9 cellular contexts compared by ENCODE assay signal in the genomic region with DNA sequence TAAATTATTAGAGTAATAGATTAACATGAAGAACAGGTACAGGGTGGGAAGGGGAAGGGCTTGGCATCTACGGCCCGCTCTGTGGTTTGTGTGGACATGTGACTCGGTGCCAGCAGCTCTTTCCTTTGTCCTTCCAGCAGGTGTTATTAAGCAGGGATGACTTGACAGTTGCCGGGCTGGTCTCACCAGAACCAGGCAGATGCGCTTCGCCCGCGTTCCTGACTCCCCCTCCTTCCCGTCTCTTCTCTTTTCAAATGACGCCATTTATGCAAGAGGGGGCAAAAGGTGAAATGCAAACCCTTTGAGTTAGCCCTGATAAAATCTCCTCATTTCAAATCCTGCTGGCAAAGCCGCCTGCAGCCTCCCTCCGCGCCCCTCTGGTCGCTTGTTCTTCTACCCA. TPM values are rescaled to one million over a fixed set of nuclear protein-coding genes. Genes with fewer than 3 reads are reported as not detected.
DNase-seq lines count a peak whose midpoint lies in the region; ATAC-seq and TF ChIP-seq lines count a peak whose summit lies in the region.
"Had no signal": no experiment of that assay in that cellular context is flagged by ENCODE, and none has a peak within 500 bp of the region (broad histone marks: within the 10 kb centered on the region; RNA-seq: fewer than 3 reads in every experiment).

No MANE protein-coding gene starts in this region.

- H3K4me1 ChIP-seq in mesendoderm (ENCODE audit: control insufficient read depth, low read depth, low read length) = no peaks in the 10 kb centered on the region

- ATAC-seq in HG03442 (IDR thresholded peaks at IDR 0.05; ENCODE audit: unreplicated experiment) = no peak

- H3K4me3 ChIP-seq in mesendoderm (ENCODE audit: low read length) = no peak overlapping the region

- H3K56ac ChIP-seq in mesendoderm (ENCODE audit: low read length) = no peak overlapping the region

- H3K27me3 ChIP-seq in mesendoderm (ENCODE audit: insufficient read depth, low read length, poor library complexity) = no peaks in the 10 kb centered on the region

- no peak overlapping the region for H3K23ac ChIP-seq in mesendoderm (ENCODE audit: low read length)

- H2BK15ac ChIP-seq in mesendoderm (replicated peaks; ENCODE audit: low read depth) = no peak overlapping the region

- no peak overlapping the region for H3K27ac ChIP-seq in mesendoderm (ENCODE audit: low read depth, low read length)

- no peak overlapping the region for H3K4me2 ChIP-seq in mesendoderm (ENCODE audit: low read length)

- H3K9me3 Mint-ChIP-seq in activated CD4-positive, alpha-beta memory T cell treated with anti-CD3 and anti-CD28 coated beads for 36 hours = no peaks in the 10 kb centered on the region
- H3K9me3 Mint-ChIP-seq in mesothelial cell of epicardium = no peaks in the 10 kb centered on the region

- H3K79me1 ChIP-seq in mesendoderm (ENCODE audit: low read length) = no peaks in the 10 kb centered on the region

- H2BK120ac ChIP-seq in mesendoderm (ENCODE audit: low read depth, low read length) = no peak overlapping the region

- no peak overlapping the region for H3K9ac ChIP-seq in mesendoderm (ENCODE audit: low read length)

- H3K4me1 Mint-ChIP-seq in activated CD4-positive, alpha-beta memory T cell treated with anti-CD3 and anti-CD28 coated beads for 36 hours (ENCODE audit: low read depth) = peaks cover 81% of the 10 kb centered on the region
- peaks cover 39% of the 10 kb centered on the region for H3K4me1 Mint-ChIP-seq in mesothelial cell of epicardium

- WGBS in mesendoderm (ENCODE audit: extremely low coverage, insufficient coverage, low lambda C conversion rate) = no CpG with 5 or more reads among the region's 14 CpGs

- peak overlapping the region; percentile 95 for H3K27ac Mint-ChIP-seq in activated CD4-positive, alpha-beta memory T cell treated with anti-CD3 and anti-CD28 coated beads for 36 hours
- no peak overlapping the region for H3K27ac Mint-ChIP-seq in mesothelial cell of epicardium

- no peak overlapping the region for H3K18ac ChIP-seq in mesendoderm (ENCODE audit: low read length)

- H3K36me3 ChIP-seq in mesendoderm (ENCODE audit: control insufficient read depth, insufficient read depth, low read length) = no peaks in the 10 kb centered on the region

- CTCF ChIA-PET in activated CD4-positive, alpha-beta memory T cell treated with anti-CD3 and anti-CD28 coated beads for 36 hours (lab: Charles Lee) = interaction anchor here (3.1 kb wide), 1 partner anchor 12 kb away, joined by 16 read pairs; no protein-coding TSS in a partner anchor

- peaks cover 3% of the 10 kb centered on the region for H3K36me3 Mint-ChIP-seq in activated CD4-positive, alpha-beta memory T cell treated with anti-CD3 and anti-CD28 coated beads for 36 hours
- H3K36me3 Mint-ChIP-seq in mesothelial cell of epicardium = no peaks in the 10 kb centered on the region

- no peaks in the 10 kb centered on the region for H3K27me3 Mint-ChIP-seq in activated CD4-positive, alpha-beta memory T cell treated with anti-CD3 and anti-CD28 coated beads for 36 hours
- no peaks in the 10 kb centered on the region for H3K27me3 Mint-ChIP-seq in mesothelial cell of epicardium (ENCODE audit: low read depth)

- POLR2A ChIA-PET in activated CD4-positive, alpha-beta memory T cell treated with anti-CD3 and anti-CD28 coated beads for 36 hours (lab: Charles Lee) = interaction anchor here (0.5 to 3.7 kb wide), 2 partner anchors 38 to 60 kb away, joined by 3 to 28 read pairs; partner anchors contain the start of gene MGAT4A

- H2AK5ac ChIP-seq in mesendoderm (ENCODE audit: low read length) = no peak overlapping the region

- no peak overlapping the region for H3K4ac ChIP-seq in mesendoderm (ENCODE audit: low read depth, low read length)

- H4K5ac ChIP-seq in mesendoderm (ENCODE audit: low read length) = no peak overlapping the region

- intact Hi-C loops in activated CD4-positive, alpha-beta memory T cell treated with anti-CD3 and anti-CD28 coated beads for 36 hours (cut with micrococcal nuclease) = loop anchor here (2.0 to 5.0 kb wide), 4 partner anchors 15 to 332 kb away; partner anchors contain the start of gene MGAT4A
- intact Hi-C loops in head of caudate nucleus (cut with DNase I) = no loop called here

- DNase-seq in DMS 273 treated with DMSO at 0.1 percent for 48 hours (lab: John Stamatoyannopoulos, UW) = peak; percentile 37
- peak; percentile 80 for DNase-seq in NCI-H2107 (lab: John Stamatoyannopoulos, UW)
- peak; percentile 61 for DNase-seq in activated CD4-positive, alpha-beta memory T cell treated with anti-CD3 and anti-CD28 coated beads for 36 hours
- DNase-seq in mesothelial cell of epicardium (ENCODE audit: low spot score in 2 of 2, unreplicated experiment in 2 of 2) = no peak
- DNase-seq in middle frontal gyrus (ENCODE audit: extremely low spot score, low spot score) = no peak
- DNase-seq in head of caudate nucleus = no peak
- DNase-seq in mesendoderm = no peak
- DNase-seq: RPMI8226 had no signal

- no peak for TF ChIP-seq CTCF in mesothelial cell of epicardium (IDR thresholded peaks at IDR 0.05; ENCODE audit: unreplicated experiment)

- no peak overlapping the region for H2BK5ac ChIP-seq in mesendoderm (ENCODE audit: low read length)

- H3K4me3 Mint-ChIP-seq in activated CD4-positive, alpha-beta memory T cell treated with anti-CD3 and anti-CD28 coated beads for 36 hours = peak overlapping the region; percentile 92
- H3K4me3 Mint-ChIP-seq in mesothelial cell of epicardium = peak overlapping the region; percentile 15

- no peak overlapping the region for H4K8ac ChIP-seq in mesendoderm (ENCODE audit: low read depth, low read length)

- H3K79me2 ChIP-seq in mesendoderm (ENCODE audit: control insufficient read depth, insufficient read depth, low read length) = no peaks in the 10 kb centered on the region

RNA-seq across cellular contexts. Expression of gene MGAT4A, which starts 38.9 kb away (rescaled TPM):
- 10 to 100 TPM; 71.9 to 76.7 TPM for total RNA-seq in activated CD4-positive, alpha-beta memory T cell treated with anti-CD3 and anti-CD28 coated beads for 36 hours
- total RNA-seq in mesothelial cell of epicardium = 15.0 to 16.7 TPM (median 16.7 TPM) in 3 replicates
- 0.55 TPM for polyA plus RNA-seq in mesendoderm (2013, experiment 1 of 2)
- polyA plus RNA-seq in mesendoderm (2013, experiment 2 of 2) = 0.70 TPM

Comparison
In these comparisons a context has a peak if more than half of its experiments do, and no peak if none do; other contexts are left out.
1. DNase-seq: peak in DMS 273 treated with DMSO at 0.1 percent for 48 hours (single experiment), NCI-H2107 (single experiment) and activated CD4-positive, alpha-beta memory T cell treated with anti-CD3 and anti-CD28 coated beads for 36 hours (single experiment); none in mesothelial cell of epicardium (0 of 2), middle frontal gyrus (single experiment), head of caudate nucleus (0 of 42) and mesendoderm (single experiment).